ENCODE assay signal across 10 cellular contexts in the genomic region with DNA sequence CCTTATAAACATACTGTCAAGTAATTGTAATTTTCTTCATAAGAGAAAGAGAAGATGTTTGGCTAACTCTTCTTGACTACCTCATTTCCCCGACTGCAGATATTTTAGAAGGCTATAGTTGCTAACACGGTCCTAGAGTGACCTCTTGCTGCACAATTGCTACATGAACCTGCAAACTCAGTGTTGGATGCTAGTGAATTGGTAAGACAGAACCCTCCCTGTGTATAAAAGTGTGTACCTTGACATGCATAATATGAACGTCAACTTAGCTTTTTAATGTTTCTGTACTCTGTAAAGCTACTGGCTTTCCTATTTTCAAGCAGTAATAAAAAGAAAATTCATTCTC. TPM values are rescaled to one million over a fixed set of nuclear protein-coding genes. Genes with fewer than 3 reads are reported as not detected.
DNase-seq lines count a peak whose midpoint lies in the region; ATAC-seq and TF ChIP-seq lines count a peak whose summit lies in the region.
"Had no signal": no experiment of that assay in that cellular context is flagged by ENCODE, and none has a peak within 500 bp of the region (broad histone marks: within the 10 kb centered on the region; RNA-seq: fewer than 3 reads in every experiment).

No MANE protein-coding gene starts in this region.

- no peak overlapping the region for H4K8ac ChIP-seq in H9 (replicated peaks; ENCODE audit: insufficient read length, low read depth, low read length)

- H3K27ac Mint-ChIP-seq in H9: no peak overlapping the region; a peak in 1 of 7 replicates
- H3K27ac Mint-ChIP-seq in T-helper 17 cell: no peak overlapping the region
- H3K27ac Mint-ChIP-seq in activated naive CD8-positive, alpha-beta T cell treated with anti-CD3 and anti-CD28 coated beads for 36 hours: no peak overlapping the region

- H3T11ph ChIP-seq in H9 (ENCODE audit: low read length): no peak overlapping the region

- 0 out of 7 replicates have a peak, but pooled peaks cover 0 to under 1% (median 0%) of the 10 kb centered on the region in 3 experiments for H3K36me3 Mint-ChIP-seq in H9 (ENCODE audit: insufficient read depth in 1 of 3, low read depth in 3 of 3)
- H3K36me3 Mint-ChIP-seq in T-helper 17 cell (ENCODE audit: low read depth): no peaks in the 10 kb centered on the region
- H3K36me3 Mint-ChIP-seq in activated naive CD8-positive, alpha-beta T cell treated with anti-CD3 and anti-CD28 coated beads for 36 hours: no peaks in the 10 kb centered on the region

- no CpG with 5 or more reads among the region's 3 CpGs for WGBS in H9 (ENCODE audit: extremely low coverage, insufficient read length, low lambda C conversion rate)

- H3K27me3 Mint-ChIP-seq in H9 (ENCODE audit: low read depth) (no peaks in the 10 kb centered on the region), T-helper 17 cell (peaks cover 33% of the 10 kb centered on the region)
- peaks cover 12% of the 10 kb centered on the region for H3K27me3 Mint-ChIP-seq in activated naive CD8-positive, alpha-beta T cell treated with anti-CD3 and anti-CD28 coated beads for 36 hours

- no peaks in the 10 kb centered on the region for H3K9me3 ChIP-seq in H9 (ENCODE audit: control insufficient read depth, low read depth, low read length)
- no peaks in the 10 kb centered on the region for H3K9me3 ChIP-seq in T-helper 17 cell (ENCODE audit: control insufficient read depth, low read length, poor library complexity, severe bottlenecking)
- H3K9me3 ChIP-seq: suprapubic skin had no signal

- no peaks in the 10 kb centered on the region for H3K79me1 ChIP-seq in H9 (ENCODE audit: insufficient read depth, low read depth, low read length, poor library complexity, severe bottlenecking)

- TF ChIP-seq POLR2A in erythroblast (IDR thresholded peaks at IDR 0.05; ENCODE audit: low read length): no peak

- no peak overlapping the region for H2AFZ ChIP-seq in H9 (ENCODE audit: low read length)

- no peaks in the 10 kb centered on the region for H3K23me2 ChIP-seq in H9 (ENCODE audit: insufficient read length, low read depth, low read length, poor library complexity, severe bottlenecking)

- no peak overlapping the region for H2AK5ac ChIP-seq in H9 (ENCODE audit: insufficient read length, low read length)

- no peak overlapping the region for H4K5ac ChIP-seq in H9 (ENCODE audit: insufficient read length, low read depth, low read length)

- H3K4me2 ChIP-seq in H9 (ENCODE audit: insufficient read depth, insufficient read length, low read length): no peak overlapping the region

- no peak overlapping the region for H3K9ac ChIP-seq in H9 (ENCODE audit: extremely low read depth, insufficient read length, low read length)

- no peak overlapping the region for H2BK20ac ChIP-seq in H9 (ENCODE audit: low read depth, low read length, poor library complexity, severe bottlenecking)

- H3K14ac ChIP-seq in H9 (ENCODE audit: insufficient read depth, low read length): no peak overlapping the region

- no peaks in the 10 kb centered on the region for H3K27me3 ChIP-seq in H9 (ENCODE audit: insufficient read depth, low read length)
- H3K27me3 ChIP-seq: suprapubic skin had no signal

- DNase-seq in AML-193 (lab: John Stamatoyannopoulos, UW) (peak; percentile 4 to 6), H9 (no peak), NCI-H526 treated with DMSO at 0.1 percent for 48 hours (lab: John Stamatoyannopoulos, UW) (peak; percentile 79), erythroblast (lab: John Stamatoyannopoulos, UW) (peak; percentile 4 to 8), T-helper 17 cell (no peak)
- no peak for DNase-seq in activated CD8-positive, alpha-beta memory T cell treated with anti-CD3 and anti-CD28 coated beads, Interleukin-2, amount 50 U/mL, for 4 hours
- no peak for DNase-seq in activated naive CD8-positive, alpha-beta T cell treated with anti-CD3 and anti-CD28 coated beads for 36 hours

- H2BK5ac ChIP-seq in H9 (ENCODE audit: insufficient read length, low read length): no peak overlapping the region

- H3K9me3 Mint-ChIP-seq in H9: no peaks in the 10 kb centered on the region
- H3K9me3 Mint-ChIP-seq in activated naive CD8-positive, alpha-beta T cell treated with anti-CD3 and anti-CD28 coated beads for 36 hours: no peaks in the 10 kb centered on the region

- H3K4me1 ChIP-seq in H9 (ENCODE audit: insufficient read depth, low read length): 0 out of 2 replicates have a peak, but pooled peaks cover 3% of the 10 kb centered on the region
- H3K4me1 ChIP-seq: suprapubic skin had no signal

- peak; percentile 70 for TF ChIP-seq CTCF in H9 (conservative IDR thresholded peaks at IDR 0.05)

- H4K20me1 ChIP-seq in H9 (ENCODE audit: control insufficient read depth, insufficient read depth, insufficient read length): no peaks in the 10 kb centered on the region

- no peak overlapping the region for H3K23ac ChIP-seq in H9 (ENCODE audit: insufficient read length, low read depth, low read length)

- H3K4me1 Mint-ChIP-seq in H9: peaks cover 6 to 7% of the 10 kb centered on the region in 2 experiments; a peak in 3 of 4 replicates
- H3K4me1 Mint-ChIP-seq in T-helper 17 cell: peaks cover 4% of the 10 kb centered on the region
- peaks cover 2% of the 10 kb centered on the region for H3K4me1 Mint-ChIP-seq in activated naive CD8-positive, alpha-beta T cell treated with anti-CD3 and anti-CD28 coated beads for 36 hours

- ATAC-seq in HG02938 (IDR thresholded peaks at IDR 0.05; ENCODE audit: unreplicated experiment) (no peak), T-helper 17 cell (no peak)

- no peak overlapping the region for H3K4me3 Mint-ChIP-seq in H9
- no peak overlapping the region for H3K4me3 Mint-ChIP-seq in T-helper 17 cell
- H3K4me3 Mint-ChIP-seq in activated naive CD8-positive, alpha-beta T cell treated with anti-CD3 and anti-CD28 coated beads for 36 hours: no peak overlapping the region

- H2BK120ac ChIP-seq in H9 (ENCODE audit: low read depth, low read length, poor library complexity, severe bottlenecking): no peak overlapping the region

- no peak overlapping the region for H3K56ac ChIP-seq in H9 (ENCODE audit: insufficient read length, low read depth, low read length)

- no peak overlapping the region for H3K27ac ChIP-seq in H9 (ENCODE audit: insufficient read length, low read depth, low read length)
- H3K27ac ChIP-seq: suprapubic skin had no signal

- no peak overlapping the region for H4K91ac ChIP-seq in H9 (ENCODE audit: insufficient read length, low read depth, low read length)

- H2BK12ac ChIP-seq in H9 (ENCODE audit: insufficient read length, low read depth, low read length): no peak overlapping the region

- no peaks in the 10 kb centered on the region for H3K79me2 ChIP-seq in H9 (ENCODE audit: insufficient read depth, low read length)

- no peak overlapping the region for H2BK15ac ChIP-seq in H9 (ENCODE audit: low read depth, low read length)

- no peak overlapping the region for H3K4ac ChIP-seq in H9 (ENCODE audit: low read depth, low read length)

- H3K18ac ChIP-seq in H9 (ENCODE audit: insufficient read length, low read depth, low read length): no peak overlapping the region

RNA-seq across cellular contexts. Expression of a gene that starts 46.7 kb away (rescaled TPM):
- 22.3 and 24.3 TPM in 2 replicates for total RNA-seq in H9 (2021)
- not detected for total RNA-seq in T-helper 17 cell
- total RNA-seq in activated naive CD8-positive, alpha-beta T cell treated with anti-CD3 and anti-CD28 coated beads for 36 hours: not detected
- total RNA-seq: suprapubic skin; T-helper 2 cell treated with Interferon-gamma antibody and Interleukin-4, amounts not matched to agents 100 ng/mL and 5 ng/mL, for 36 hours had no signal

Comparison
In these comparisons a context has a peak if more than half of its experiments do, and no peak if none do; other contexts are left out.
1. DNase-seq: peak in AML-193 (2 of 2), NCI-H526 treated with DMSO at 0.1 percent for 48 hours (single experiment) and erythroblast (2 of 2); none in H9 (single experiment), activated CD8-positive, alpha-beta memory T cell treated with anti-CD3 and anti-CD28 coated beads, Interleukin-2, amount 50 U/mL, for 4 hours (single experiment), T-helper 17 cell (0 of 3) and activated naive CD8-positive, alpha-beta T cell treated with anti-CD3 and anti-CD28 coated beads for 36 hours (single experiment).
2. RNA of a gene that starts 46.7 kb away (total RNA-seq): 22.3 to 24.3 TPM in H9; not detected in T-helper 17 cell and not detected in activated naive CD8-positive, alpha-beta T cell treated with anti-CD3 and anti-CD28 coated beads for 36 hours; every median in the first group is over 10 times any median in the second.